In the genomic region with DNA sequence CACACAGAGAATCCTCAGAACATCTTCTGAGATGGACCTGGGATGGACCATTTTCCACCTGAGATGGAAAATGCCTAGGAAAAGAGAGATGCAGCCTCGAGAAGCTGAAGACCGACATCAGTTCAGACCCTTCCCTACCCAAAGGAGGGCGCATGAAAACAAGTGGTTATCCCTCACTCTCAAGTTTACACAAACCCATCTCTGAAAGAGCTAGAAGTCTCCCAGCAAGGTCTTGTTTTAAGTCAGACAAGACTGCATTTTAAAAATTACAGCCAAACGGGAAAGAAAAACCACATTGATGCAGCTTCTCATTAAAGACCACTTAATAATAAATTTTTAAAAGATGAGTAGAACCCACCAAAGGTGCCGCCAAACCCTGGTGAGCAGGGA, we compare ENCODE assay signal across 9 cellular contexts. TPM values are rescaled to one million over a fixed set of nuclear protein-coding genes. Genes with fewer than 3 reads are reported as not detected.
DNase-seq lines count a peak whose midpoint lies in the region; FAIRE-seq and TF ChIP-seq lines count a peak whose summit lies in the region.
"Had no signal": no experiment of that assay in that cellular context is flagged by ENCODE, and none has a peak within 500 bp of the region (broad histone marks: within the 10 kb centered on the region; RNA-seq: fewer than 3 reads in every experiment).

No MANE protein-coding gene starts in this region.

- H3K4me1 ChIP-seq in ES-I3 (ENCODE audit: insufficient read depth, low read length) = peaks cover 4% of the 10 kb centered on the region
- peaks cover 32% of the 10 kb centered on the region for H3K4me1 ChIP-seq in MM.1S (ENCODE audit: low read length)
- H3K4me1 ChIP-seq in duodenal mucosa (ENCODE audit: control insufficient read depth in 1 of 2, insufficient read depth in 2 of 2, low read length in 2 of 2) = peaks cover 14 to 34% of the 10 kb centered on the region in 2 donors

- H3K4me3 Mint-ChIP-seq in neural crest cell = peak overlapping the region; percentile 77

- H3K27me3 Mint-ChIP-seq in neural crest cell (ENCODE audit: low read depth) = peaks cover 54% of the 10 kb centered on the region

- H3K36me3 ChIP-seq in ES-I3 (ENCODE audit: insufficient read depth, low read length) = no peaks in the 10 kb centered on the region
- no peaks in the 10 kb centered on the region for H3K36me3 ChIP-seq in MM.1S (replicated peaks; ENCODE audit: insufficient read depth, low read length)
- no peaks in the 10 kb centered on the region for H3K36me3 ChIP-seq in duodenal mucosa (ENCODE audit: control insufficient read depth in 1 of 2, insufficient read depth in 2 of 2, low read length in 2 of 2)
- H3K36me3 ChIP-seq: cardiac muscle cell had no signal

- no peak for FAIRE-seq in GM12891 (lab: Jason Lieb, UNC)

- TF ChIP-seq CTCF in MM.1S (IDR thresholded peaks at IDR 0.05; ENCODE audit: low read length) (no peak), neural crest cell (conservative IDR thresholded peaks at IDR 0.05) (no peak)

- H3K9me3 Mint-ChIP-seq in neural crest cell = peaks cover 3% of the 10 kb centered on the region

- H3K27ac ChIP-seq in MM.1S (ENCODE audit: low read length) = no peak overlapping the region
- H3K27ac ChIP-seq in duodenal mucosa (ENCODE audit: low read depth, low read length) = no peak overlapping the region
- H3K27ac ChIP-seq: cardiac muscle cell had no signal

- peak overlapping the region; percentile 96 for H3K4me2 ChIP-seq in MM.1S (ENCODE audit: low read depth, low read length)

- H3K27ac Mint-ChIP-seq in neural crest cell (ENCODE audit: unreplicated experiment) = no peak overlapping the region

- H3K4me1 Mint-ChIP-seq in neural crest cell = peaks cover 7% of the 10 kb centered on the region

- H3K79me2 ChIP-seq in MM.1S (ENCODE audit: low read length) = peaks cover 47% of the 10 kb centered on the region

- peak overlapping the region; percentile 64; the same call in 1 of the 2 replicates for H3K9ac ChIP-seq in ES-I3 (ENCODE audit: low read depth, low read length)
- H3K9ac ChIP-seq in MM.1S (ENCODE audit: low read length) = peak overlapping the region; percentile 55; the same call in 1 of the 2 replicates
- H3K9ac ChIP-seq in duodenal mucosa (ENCODE audit: low read depth in 1 of 2, low read length in 2 of 2) = peak overlapping the region; percentile 29 to 60

- H3F3A ChIP-seq in MM.1S (ENCODE audit: insufficient read depth, low read length) = peaks cover 23% of the 10 kb centered on the region

- H3K9me2 ChIP-seq in MM.1S (replicated peaks; ENCODE audit: insufficient read depth, low read length) = no peaks in the 10 kb centered on the region

- TF ChIP-seq POLR2A in GM12891 (IDR thresholded peaks at IDR 0.05; ENCODE audit: low read depth, low read length) = no peak

- H3K9me3 ChIP-seq in ES-I3 (ENCODE audit: control insufficient read depth, insufficient read depth, low read length) = 0 out of 2 replicates have a peak, but pooled peaks cover 2% of the 10 kb centered on the region
- no peaks in the 10 kb centered on the region for H3K9me3 ChIP-seq in MM.1S (replicated peaks; ENCODE audit: insufficient read depth, low read length)
- no peaks in the 10 kb centered on the region for H3K9me3 ChIP-seq in duodenal mucosa (ENCODE audit: control insufficient read depth in 1 of 2, low read length in 2 of 2)

- H3K27me3 ChIP-seq in MM.1S (replicated peaks; ENCODE audit: insufficient read depth, low read length) = no peaks in the 10 kb centered on the region
- no peaks in the 10 kb centered on the region for H3K27me3 ChIP-seq in duodenal mucosa (ENCODE audit: control insufficient read depth in 1 of 2, insufficient read depth in 2 of 2, low read length in 2 of 2)

- peak overlapping the region; percentile 70 for H3K4me3 ChIP-seq in MM.1S (ENCODE audit: low read length)
- peak overlapping the region; percentile 71 to 86 for H3K4me3 ChIP-seq in duodenal mucosa (ENCODE audit: low read depth in 1 of 2, low read length in 2 of 2)

- H3K36me3 Mint-ChIP-seq in neural crest cell (ENCODE audit: low read depth) = peaks cover 3% of the 10 kb centered on the region

- H2AFZ ChIP-seq in MM.1S (ENCODE audit: low read length) = no peak overlapping the region

- DNase-seq in MM.1S = no peak
- DNase-seq in neural crest cell (ENCODE audit: low read depth, low spot score) = no peak
- DNase-seq in stimulated activated CD4-positive, alpha-beta T cell treated with anti-CD3 and anti-CD28 coated beads, Interleukin-2, amount 100 ng/mL, for 24 hours = no peak
- DNase-seq in GM12891 (ENCODE audit: insufficient read length, low spot score) = no peak
- no peak for DNase-seq in NCI-H2227 (lab: John Stamatoyannopoulos, UW; ENCODE audit: unreplicated experiment)
- DNase-seq in cortex of kidney (lab: John Stamatoyannopoulos, UW) = no peak

- H4K20me1 ChIP-seq in MM.1S (ENCODE audit: insufficient read depth, low read length) = no peaks in the 10 kb centered on the region

TF ChIP-seq in GM12891, 5 proteins besides CTCF, POLR2A, EP300 and RAD21:
- no peak for TF ChIP-seq SPI1 (IDR thresholded peaks at IDR 0.05; ENCODE audit: low read depth, low read length)
- no peak for TF ChIP-seq POLR2AphosphoS5 (IDR thresholded peaks at IDR 0.05; ENCODE audit: low read depth, low read length)
- TF ChIP-seq PAX5 (IDR thresholded peaks at IDR 0.05; ENCODE audit: insufficient read depth, low read length, severe bottlenecking) = no peak
- TF ChIP-seq POU2F2 (IDR thresholded peaks at IDR 0.05; ENCODE audit: low read depth, low read length) = no peak
- no peak for TF ChIP-seq TAF1 (IDR thresholded peaks at IDR 0.05; ENCODE audit: low read depth, low read length)

RNA-seq across cellular contexts. Expression of a gene that starts 1.3 kb away (rescaled TPM):
- total RNA-seq in neural crest cell = 5.4 and 6.0 TPM in 2 replicates
- polyA plus RNA-seq in GM12891 (2012; ENCODE audit: low read depth, missing spikeins) = 1.8 TPM
- polyA plus RNA-seq: cardiac muscle cell had no signal
